ENCODE assay signal across 9 cellular contexts in genomic region chrX:69724307-69724706, GRCh38.
"Had no signal": no experiment of that assay in that cellular context is flagged by ENCODE, and none has a peak within 500 bp of the region (broad histone marks: within the 10 kb centered on the region; RNA-seq: fewer than 3 reads in every experiment).

No MANE protein-coding gene starts in this region.

- ATAC-seq: HCT116, HepG2 had no signal

- H3K36me3 Mint-ChIP-seq: IgD-negative memory B cell had no signal

- H2AFZ ChIP-seq: GM23248 had no signal

- H3K9me3 ChIP-seq: HAP-1 had no signal

- H3K4me3 Mint-ChIP-seq: HFFc6, IgD-negative memory B cell had no signal

- H3K9ac ChIP-seq: GM23248 had no signal

- H3K36me3 ChIP-seq: HAP-1 had no signal

- H3K4me3 ChIP-seq: GM23248, HAP-1 had no signal

- H3K27ac ChIP-seq: GM23248, HL-60 had no signal

- H3K27ac Mint-ChIP-seq: HFFc6, IgD-negative memory B cell had no signal

- DNase-seq: GM23248, GOT3, H7, HFFc6 had no signal

- H3K4me1 Mint-ChIP-seq: IgD-negative memory B cell had no signal

- FAIRE-seq: HepG2 had no signal

- H3K4me1 ChIP-seq: HAP-1 had no signal
